Comparison of ENCODE assay signal across 1 cellular context in the genomic region with DNA sequence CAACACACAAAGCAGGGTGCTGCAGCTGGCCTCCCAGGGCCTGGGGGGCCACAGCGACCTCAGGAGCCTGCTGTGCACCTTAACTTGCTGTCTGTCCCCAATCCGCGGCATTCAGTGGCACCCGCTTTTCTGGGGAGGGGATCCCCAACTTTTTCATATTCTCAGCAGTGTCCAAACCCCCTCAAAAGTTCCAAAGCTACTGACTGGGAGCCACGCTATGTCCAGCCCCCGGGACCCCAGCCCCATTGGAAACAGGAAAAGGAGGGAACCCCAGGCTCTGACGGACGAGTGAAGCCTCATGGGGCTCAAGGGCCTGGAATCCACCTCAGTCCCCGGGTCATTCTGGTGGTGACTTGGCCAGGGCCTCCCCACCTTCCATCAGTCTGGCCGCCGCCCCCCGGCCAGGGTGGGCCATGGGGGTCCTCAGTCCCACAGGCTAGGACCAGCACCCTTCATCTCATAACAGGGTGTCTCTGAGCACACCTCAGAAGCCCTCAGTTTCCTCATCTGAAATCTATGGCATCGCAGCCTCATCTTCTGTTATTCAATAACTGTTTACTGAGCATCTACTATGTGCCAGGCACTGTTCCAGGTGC.
TF ChIP-seq lines count a peak whose summit lies in the region.

No MANE protein-coding gene starts in this region.

TF ChIP-seq in IMR-90, 13 proteins besides CTCF, POLR2A, EP300 and RAD21 (continued from another document):
- TF ChIP-seq, protein P1, sequence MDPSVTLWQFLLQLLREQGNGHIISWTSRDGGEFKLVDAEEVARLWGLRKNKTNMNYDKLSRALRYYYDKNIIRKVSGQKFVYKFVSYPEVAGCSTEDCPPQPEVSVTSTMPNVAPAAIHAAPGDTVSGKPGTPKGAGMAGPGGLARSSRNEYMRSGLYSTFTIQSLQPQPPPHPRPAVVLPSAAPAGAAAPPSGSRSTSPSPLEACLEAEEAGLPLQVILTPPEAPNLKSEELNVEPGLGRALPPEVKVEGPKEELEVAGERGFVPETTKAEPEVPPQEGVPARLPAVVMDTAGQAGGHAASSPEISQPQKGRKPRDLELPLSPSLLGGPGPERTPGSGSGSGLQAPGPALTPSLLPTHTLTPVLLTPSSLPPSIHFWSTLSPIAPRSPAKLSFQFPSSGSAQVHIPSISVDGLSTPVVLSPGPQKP (IDR thresholded peaks at IDR 0.05; ENCODE audit: borderline replicate concordance, low read depth, low read length) = no peak
- TF ChIP-seq RFX5 (IDR thresholded peaks at IDR 0.05; ENCODE audit: low read depth, low read length) (no peak), CHD1 (IDR thresholded peaks at IDR 0.05; ENCODE audit: low read depth, low read length) (no peak), NFE2L2 (IDR thresholded peaks at IDR 0.05; ENCODE audit: low read depth, low read length) (no peak)
